16 cellular contexts compared by ENCODE assay signal in the genomic region with DNA sequence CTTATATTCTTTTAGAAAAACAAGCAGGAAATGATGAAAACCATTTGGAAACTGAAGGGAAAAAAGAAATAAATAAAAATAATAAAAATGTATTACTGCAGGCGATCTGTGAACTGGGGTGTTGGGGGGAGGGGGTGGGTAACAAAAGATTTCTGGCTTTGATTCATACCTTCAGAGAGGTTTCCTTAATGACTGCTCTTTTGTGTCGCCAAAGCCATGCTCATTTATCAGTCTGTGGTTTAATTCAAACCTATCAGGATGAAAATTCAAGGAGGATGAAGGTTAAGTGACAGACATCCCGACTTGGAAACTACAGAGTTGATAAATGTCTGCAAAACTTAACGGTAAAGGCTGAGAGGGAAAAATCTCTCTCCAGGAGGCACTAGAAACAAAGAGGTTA.
"Had no signal": no experiment of that assay in that cellular context is flagged by ENCODE, and none has a peak within 500 bp of the region (broad histone marks: within the 10 kb centered on the region; RNA-seq: fewer than 3 reads in every experiment).

No MANE protein-coding gene starts in this region.

- H3K27ac ChIP-seq: gastrocnemius medialis, heart right ventricle, parathyroid adenoma, tibial nerve, uterus had no signal

- H3K4me3 ChIP-seq: gastrocnemius medialis, heart right ventricle, lung, tibial nerve, uterus had no signal

- H3K4me1 ChIP-seq: heart right ventricle, parathyroid adenoma, tibial nerve, uterus had no signal

- ATAC-seq: gastrocnemius medialis, heart right ventricle, left colon had no signal

- H3K27me3 ChIP-seq: gastrocnemius medialis, heart right ventricle, uterus had no signal

- H3K9ac ChIP-seq: parathyroid adenoma had no signal

- H3K79me2 ChIP-seq: parathyroid adenoma had no signal

- H3K9me3 ChIP-seq: gastrocnemius medialis, heart right ventricle, tibial nerve, uterus had no signal

- DNase-seq: activated CD4-positive, CD25-positive, alpha-beta regulatory T cell treated with anti-CD3 and anti-CD28 coated beads, Interleukin-2, amount 50 U/mL, for 72 hours; activated naive CD4-positive, alpha-beta T cell; activated naive CD8-positive, alpha-beta T cell treated with anti-CD3 and anti-CD28 coated beads, Interleukin-2, amount 10 ng/mL, durations not matched to agents 7 days and 5 days; anterior cingulate cortex; dermis blood vessel endothelial cell; erythroblast; gastrocnemius medialis; heart right ventricle; left colon; midbrain; stimulated activated CD4-positive, alpha-beta T cell treated with anti-CD3 and anti-CD28 coated beads, Interleukin-2, amount 100 ng/mL, for 48 hours; stimulated activated naive CD4-positive, alpha-beta T cell; uterus had no signal

- H3K36me3 ChIP-seq: gastrocnemius medialis, heart right ventricle, tibial nerve, uterus had no signal

- H2AFZ ChIP-seq: parathyroid adenoma had no signal
